1 cellular context compared by ENCODE assay signal in the genomic region with DNA sequence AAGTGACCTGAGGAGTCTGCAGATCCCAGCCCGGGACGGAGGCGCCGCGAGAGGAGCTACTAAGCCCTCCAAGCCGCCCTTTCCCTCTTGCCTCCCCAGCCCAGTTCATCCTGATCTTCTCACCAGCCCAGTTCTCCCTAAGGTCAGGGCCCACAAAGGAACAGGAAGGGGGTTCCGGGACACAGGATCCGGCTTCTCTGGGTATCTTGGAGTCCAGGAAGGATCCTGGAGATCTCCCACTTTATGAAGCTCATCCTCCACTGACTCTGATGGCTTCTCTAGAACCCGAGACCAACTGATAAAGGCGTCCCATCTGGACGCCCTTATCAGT.
TF ChIP-seq lines count a peak whose summit lies in the region.

No MANE protein-coding gene starts in this region.

TF ChIP-seq in K562, 482 proteins besides CTCF, POLR2A, EP300 and RAD21:
- TF ChIP-seq ZNF324 (CRISPR knock-in tag; IDR thresholded peaks at IDR 0.05), result no peak
- TF ChIP-seq HMBOX1 (IDR thresholded peaks at IDR 0.05), result no peak
- no peak for TF ChIP-seq ZNF655 (CRISPR knock-in tag; IDR thresholded peaks at IDR 0.05)
- TF ChIP-seq, protein P1, sequence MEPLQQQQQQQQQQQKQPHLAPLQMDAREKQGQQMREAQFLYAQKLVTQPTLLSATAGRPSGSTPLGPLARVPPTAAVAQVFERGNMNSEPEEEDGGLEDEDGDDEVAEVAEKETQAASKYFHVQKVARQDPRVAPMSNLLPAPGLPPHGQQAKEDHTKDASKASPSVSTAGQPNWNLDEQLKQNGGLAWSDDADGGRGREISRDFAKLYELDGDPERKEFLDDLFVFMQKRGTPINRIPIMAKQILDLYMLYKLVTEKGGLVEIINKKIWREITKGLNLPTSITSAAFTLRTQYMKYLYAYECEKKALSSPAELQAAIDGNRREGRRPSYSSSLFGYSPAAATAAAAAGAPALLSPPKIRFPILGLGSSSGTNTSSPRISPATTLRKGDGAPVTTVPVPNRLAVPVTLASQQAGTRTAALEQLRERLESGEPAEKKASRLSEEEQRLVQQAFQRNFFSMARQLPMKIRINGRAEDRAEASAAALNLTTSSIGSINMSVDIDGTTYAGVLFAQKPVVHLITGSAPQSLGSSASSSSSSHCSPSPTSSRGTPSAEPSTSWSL (CRISPR knock-in tag; IDR thresholded peaks at IDR 0.05; ENCODE audit: borderline replicate concordance), result no peak
- TF ChIP-seq RBM34 (IDR thresholded peaks at IDR 0.05; ENCODE audit: borderline replicate concordance, insufficient read depth, low read length), result no peak
- TF ChIP-seq ZFP30 (CRISPR knock-in tag; IDR thresholded peaks at IDR 0.05; ENCODE audit: borderline replicate concordance), result no peak
- TF ChIP-seq PBX2 (CRISPR knock-in tag; IDR thresholded peaks at IDR 0.05; ENCODE audit: low read depth), result no peak
- TF ChIP-seq PBX2 (tag; conservative IDR thresholded peaks at IDR 0.05; ENCODE audit: low read depth), result no peak
- no peak for TF ChIP-seq SAP30 (IDR thresholded peaks at IDR 0.05; ENCODE audit: borderline replicate concordance, insufficient read depth, low read depth, low read length, poor library complexity, severe bottlenecking)
- no peak for TF ChIP-seq ZNF24 (IDR thresholded peaks at IDR 0.05)
- TF ChIP-seq TBL1XR1 (IDR thresholded peaks at IDR 0.05; ENCODE audit: low read length in 2 of 2), result no peak
- TF ChIP-seq ZNF354B (CRISPR knock-in tag; IDR thresholded peaks at IDR 0.05), result no peak
- no peak for TF ChIP-seq CEBPG (CRISPR knock-in tag; IDR thresholded peaks at IDR 0.05)
- no peak for TF ChIP-seq CEBPG (tag; conservative IDR thresholded peaks at IDR 0.05 in 1 of 2, IDR thresholded peaks at IDR 0.05 in 1 of 2)
- TF ChIP-seq HDAC8 (tag; IDR thresholded peaks at IDR 0.05), result no peak
- TF ChIP-seq RFX5 (IDR thresholded peaks at IDR 0.05; ENCODE audit: low read depth, low read length), result no peak
